15 cellular contexts compared by ENCODE assay signal in the genomic region with DNA sequence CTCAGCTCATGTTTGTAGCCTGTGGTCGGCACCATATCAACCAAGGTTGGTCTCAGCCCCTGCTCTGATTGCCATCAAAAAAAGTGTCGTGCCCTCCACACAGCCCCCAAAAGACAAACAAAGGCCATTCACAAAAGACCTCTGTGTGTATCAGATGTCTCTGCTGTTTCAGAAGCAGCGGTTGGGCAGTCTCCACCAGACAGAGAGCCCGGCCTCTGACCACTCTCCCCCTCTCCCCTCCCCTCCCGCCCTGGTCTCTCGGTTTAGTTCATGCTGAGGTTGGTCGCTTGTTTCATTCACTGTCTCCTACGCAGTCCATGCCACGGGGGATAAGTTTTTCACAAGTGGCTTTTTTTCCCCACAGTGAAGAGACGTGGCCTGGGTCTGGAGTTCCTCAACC. TPM values are rescaled to one million over a fixed set of nuclear protein-coding genes. Genes with fewer than 3 reads are reported as not detected.
A peak's percentile ranks its signal among the peaks of the same experiment; 100 is the strongest.
DNase-seq lines count a peak whose midpoint lies in the region; ATAC-seq and TF ChIP-seq lines count a peak whose summit lies in the region.
"Had no signal": no experiment of that assay in that cellular context is flagged by ENCODE, and none has a peak within 500 bp of the region (broad histone marks: within the 10 kb centered on the region; RNA-seq: fewer than 3 reads in every experiment).

No MANE protein-coding gene starts in this region.

- TF ChIP-seq CTCF in spleen (IDR thresholded peaks at IDR 0.05 in 8 of 11, conservative IDR thresholded peaks at IDR 0.05 in 3 of 11), result no peak
- no peak for TF ChIP-seq CTCF in uterus (IDR thresholded peaks at IDR 0.05)

- H3K4me1 ChIP-seq in spleen, result peaks cover 6 to 32% (median 22%) of the 10 kb centered on the region in 6 donors
- peaks cover 0 to 18% of the 10 kb centered on the region in 2 donors for H3K4me1 ChIP-seq in uterus

- H3K27me3 Mint-ChIP-seq in activated naive CD8-positive, alpha-beta T cell, result peaks cover 35% of the 10 kb centered on the region

- H3K4me3 Mint-ChIP-seq in activated naive CD8-positive, alpha-beta T cell, result peak overlapping the region; percentile 81
- H3K4me3 Mint-ChIP-seq: activated T-helper 1 cell treated with anti-CD3 and anti-CD28 coated beads, Interleukin-12 subunit alpha, Interleukin-12 subunit beta, Interleukin-2, Interleukin-4 antibody, amounts not matched to agents 30 ng/mL and 10 ng/mL and 1 ng/mL, durations not matched to agents 14 hours and 24 hours and 36 hours had no signal

- no peak overlapping the region for H3K27ac Mint-ChIP-seq in activated naive CD8-positive, alpha-beta T cell
- H3K27ac Mint-ChIP-seq: activated T-helper 1 cell treated with anti-CD3 and anti-CD28 coated beads, Interleukin-12 subunit alpha, Interleukin-12 subunit beta, Interleukin-2, Interleukin-4 antibody, amounts not matched to agents 30 ng/mL and 10 ng/mL and 1 ng/mL, durations not matched to agents 14 hours and 24 hours and 36 hours had no signal

- peaks cover 20% of the 10 kb centered on the region for H3K4me1 Mint-ChIP-seq in activated naive CD8-positive, alpha-beta T cell (ENCODE audit: low read depth)

- no peak for TF ChIP-seq POLR2A in spleen (IDR thresholded peaks at IDR 0.05)
- no peak for TF ChIP-seq POLR2A in uterus (IDR thresholded peaks at IDR 0.05)

- peaks cover 3% of the 10 kb centered on the region for H3K36me3 Mint-ChIP-seq in activated naive CD8-positive, alpha-beta T cell

- intact Hi-C loops in spleen (cut with DNase I; ENCODE audit: low total_unique reads), result no loop called here
- intact Hi-C loops in uterus (cut with DNase I; ENCODE audit: low total_unique reads), result no loop called here

- H3K27ac ChIP-seq in spleen (no peak overlapping the region), uterus (no peak overlapping the region)
- H3K27ac ChIP-seq: 22Rv1 had no signal

- no peaks in the 10 kb centered on the region for H3K9me3 Mint-ChIP-seq in activated naive CD8-positive, alpha-beta T cell (ENCODE audit: low read depth)
- H3K9me3 Mint-ChIP-seq: activated T-helper 1 cell treated with anti-CD3 and anti-CD28 coated beads, Interleukin-12 subunit alpha, Interleukin-12 subunit beta, Interleukin-2, Interleukin-4 antibody, amounts not matched to agents 30 ng/mL and 10 ng/mL and 1 ng/mL, durations not matched to agents 14 hours and 24 hours and 36 hours had no signal

- ATAC-seq in HG03521 (IDR thresholded peaks at IDR 0.05; ENCODE audit: unreplicated experiment), result no peak

- H3K36me3 ChIP-seq in spleen (no peaks in the 10 kb centered on the region), uterus (no peaks in the 10 kb centered on the region)

- H3K9me3 ChIP-seq in spleen (no peaks in the 10 kb centered on the region), uterus (no peaks in the 10 kb centered on the region)

- DNase-seq in NCI-H1417 (lab: John Stamatoyannopoulos, UW), result peak in 2 of 3 experiments; percentile 37 to 67
- DNase-seq in NCI-H1417 treated with DMSO at 0.1 percent for 48 hours (lab: John Stamatoyannopoulos, UW), result no peak
- DNase-seq in left kidney (ENCODE audit: low read depth, low spot score), result peak; percentile 86
- no peak for DNase-seq in spleen
- no peak for DNase-seq in HK-2 (ENCODE audit: unreplicated experiment)
- no peak for DNase-seq in uterus
- DNase-seq: Kasumi-1, NCI-H524, SW 1271 had no signal

- H3K27me3 ChIP-seq in spleen (replicated peaks in 1 of 7) (peaks cover 5 to 96% (median 67%) of the 10 kb centered on the region in 7 donors), uterus (peaks cover 0 to 12% of the 10 kb centered on the region in 2 donors)

- H3K4me3 ChIP-seq in spleen (peak overlapping the region in 6 of 8 donors; percentile 16 to 58 (median 24)), uterus (peak overlapping the region in 1 of 2 donors; percentile 13)

- 7 to 17% (median 10%) methylated on average over 10 of the region's 10 CpGs for WGBS in spleen, 5 donors

RNA-seq across cellular contexts. Expression of a gene that starts 27.1 kb away (rescaled TPM):
- under 1 TPM in 1 of 7 donors, not detected in 6; 0.66 TPM for total RNA-seq in spleen
- polyA plus RNA-seq in spleen, result 1 to 10 TPM in 1 of 3 donors, under 1 TPM in 2; 0.61 to 5.0 (median 0.97) TPM
- 1 to 10 TPM in 1 of 4 donors, not detected in 3; 4.2 TPM for total RNA-seq in uterus
- total RNA-seq: activated T-helper 1 cell treated with anti-CD3 and anti-CD28 coated beads, Interleukin-12 subunit alpha, Interleukin-12 subunit beta, Interleukin-2, Interleukin-4 antibody, amounts not matched to agents 30 ng/mL and 10 ng/mL and 1 ng/mL, durations not matched to agents 14 hours and 24 hours and 36 hours; epithelial cell of proximal tubule; mesenteric fat pad had no signal

Comparison
In these comparisons a context has a peak if more than half of its experiments do, and no peak if none do; other contexts are left out.
1. DNase-seq: peak in NCI-H1417 (2 of 3) and left kidney (single experiment); none in NCI-H1417 treated with DMSO at 0.1 percent for 48 hours (single experiment), spleen (single experiment), HK-2 (single experiment) and uterus (0 of 2).